23 cellular contexts compared by ENCODE assay signal in genomic region chr5:1057841-1058548, GRCh38. TPM values are rescaled to one million over a fixed set of nuclear protein-coding genes. Genes with fewer than 3 reads are reported as not detected.
DNase-seq lines count a peak whose midpoint lies in the region; ATAC-seq and TF ChIP-seq lines count a peak whose summit lies in the region.
"Had no signal": no experiment of that assay in that cellular context is flagged by ENCODE, and none has a peak within 500 bp of the region (broad histone marks: within the 10 kb centered on the region; RNA-seq: fewer than 3 reads in every experiment).

No MANE protein-coding gene starts in this region.

- H3K9me3 Mint-ChIP-seq in effector memory CD8-positive, alpha-beta T cell = no peaks in the 10 kb centered on the region
- no peaks in the 10 kb centered on the region for H3K9me3 Mint-ChIP-seq in naive thymus-derived CD4-positive, alpha-beta T cell
- no peaks in the 10 kb centered on the region for H3K9me3 Mint-ChIP-seq in Caco-2 (ENCODE audit: unreplicated experiment)
- H3K9me3 Mint-ChIP-seq: IgD-negative memory B cell had no signal

- H3K36me3 Mint-ChIP-seq in effector memory CD8-positive, alpha-beta T cell (ENCODE audit: insufficient read depth) = peaks cover 20% of the 10 kb centered on the region
- peaks cover 0 to 24% (median 4%) of the 10 kb centered on the region in 5 donors for H3K36me3 Mint-ChIP-seq in naive thymus-derived CD4-positive, alpha-beta T cell
- peaks cover 18% of the 10 kb centered on the region for H3K36me3 Mint-ChIP-seq in Caco-2 (ENCODE audit: insufficient read depth, unreplicated experiment)

- intact Hi-C loops in right cardiac atrium (cut with DNase I) (no loop called here), left cardiac atrium (cut with DNase I) (no loop called here), spleen (cut with DNase I; ENCODE audit: low total_unique reads) (no loop called here), posterior vena cava (cut with DNase I) (no loop called here), Caco-2 (cut with micrococcal nuclease; ENCODE audit: unreplicated experiment) (no loop called here), left colon (cut with DNase I, micrococcal nuclease) (no loop called here)
- intact Hi-C loops in naive thymus-derived CD4-positive, alpha-beta T cell (cut with micrococcal nuclease) = loop anchor here in 1 of 2 donors (10.0 kb wide), 1 partner anchor 47 kb away; no protein-coding TSS in a partner anchor

- CTCF ChIA-PET in naive thymus-derived CD4-positive, alpha-beta T cell (lab: Charles Lee) = no interaction called here
- CTCF ChIA-PET in Caco-2 (lab: Charles Lee) = no interaction called here

- WGBS in right cardiac atrium = 85% methylated on average over 36 of the region's 37 CpGs
- 77 to 88% (median 83%) methylated on average over 21 to 37 of the region's 37 CpGs for WGBS in spleen, 5 donors

- H3K27me3 ChIP-seq in right cardiac atrium (ENCODE audit: control insufficient read depth, insufficient read depth) (no peaks in the 10 kb centered on the region), spleen (replicated peaks in 1 of 7) (no peaks in the 10 kb centered on the region), Caco-2 (replicated peaks; ENCODE audit: control insufficient read depth, insufficient read depth, low read length) (no peaks in the 10 kb centered on the region)
- H3K27me3 ChIP-seq in naive thymus-derived CD4-positive, alpha-beta T cell (ENCODE audit: control insufficient read depth in 2 of 2, insufficient read depth in 2 of 2, low read length in 2 of 2) = no peaks in the 10 kb centered on the region
- H3K27me3 ChIP-seq: BE2C, Peyer's patch, SJSA1 had no signal

- no peak overlapping the region for H3K27ac Mint-ChIP-seq in effector memory CD8-positive, alpha-beta T cell
- H3K27ac Mint-ChIP-seq in naive thymus-derived CD4-positive, alpha-beta T cell = no peak overlapping the region
- H3K27ac Mint-ChIP-seq in Caco-2 (ENCODE audit: unreplicated experiment) = no peak overlapping the region
- H3K27ac Mint-ChIP-seq: IgD-negative memory B cell had no signal

- H3K36me3 ChIP-seq in naive thymus-derived CD4-positive, alpha-beta T cell (ENCODE audit: control insufficient read depth in 2 of 3, insufficient read depth in 3 of 3, low read length in 3 of 3) = peaks cover 0 to 93% (median 0%) of the 10 kb centered on the region in 3 experiments
- H3K36me3 ChIP-seq in spleen = peaks cover 0 to 97% (median 82%) of the 10 kb centered on the region in 6 donors
- 0 out of 2 replicates have a peak, but pooled peaks cover 1% of the 10 kb centered on the region for H3K36me3 ChIP-seq in Caco-2 (ENCODE audit: control insufficient read depth, insufficient read depth, low read length)
- H3K36me3 ChIP-seq: BE2C had no signal

- ATAC-seq in right cardiac atrium (no peak), left cardiac atrium (no peak), left colon (no peak)
- ATAC-seq in effector memory CD8-positive, alpha-beta T cell (replicated peaks) = peak; percentile 57
- ATAC-seq in naive thymus-derived CD4-positive, alpha-beta T cell = peak; percentile 28

- H3K4me1 Mint-ChIP-seq in effector memory CD8-positive, alpha-beta T cell (ENCODE audit: low read depth in 2 of 2) = no peaks in the 10 kb centered on the region
- no peaks in the 10 kb centered on the region for H3K4me1 Mint-ChIP-seq in naive thymus-derived CD4-positive, alpha-beta T cell
- no peaks in the 10 kb centered on the region for H3K4me1 Mint-ChIP-seq in Caco-2 (ENCODE audit: low read depth, unreplicated experiment)
- H3K4me1 Mint-ChIP-seq: IgD-negative memory B cell had no signal

- no peaks in the 10 kb centered on the region for H3K27me3 Mint-ChIP-seq in effector memory CD8-positive, alpha-beta T cell
- no peaks in the 10 kb centered on the region for H3K27me3 Mint-ChIP-seq in naive thymus-derived CD4-positive, alpha-beta T cell
- H3K27me3 Mint-ChIP-seq in Caco-2 (ENCODE audit: insufficient read depth, unreplicated experiment) = no peaks in the 10 kb centered on the region
- H3K27me3 Mint-ChIP-seq: IgD-negative memory B cell had no signal

- H3K4me3 Mint-ChIP-seq in effector memory CD8-positive, alpha-beta T cell = no peak overlapping the region
- no peak overlapping the region for H3K4me3 Mint-ChIP-seq in naive thymus-derived CD4-positive, alpha-beta T cell
- no peak overlapping the region for H3K4me3 Mint-ChIP-seq in Caco-2 (ENCODE audit: unreplicated experiment)
- H3K4me3 Mint-ChIP-seq: IgD-negative memory B cell had no signal

- H3K4me1 ChIP-seq in right cardiac atrium (ENCODE audit: control insufficient read depth, insufficient read depth, low read length) = no peaks in the 10 kb centered on the region
- H3K4me1 ChIP-seq in naive thymus-derived CD4-positive, alpha-beta T cell (ENCODE audit: control insufficient read depth in 2 of 2, insufficient read depth in 2 of 2, low read length in 2 of 2) = no peaks in the 10 kb centered on the region
- H3K4me1 ChIP-seq in spleen = no peaks in the 10 kb centered on the region
- no peaks in the 10 kb centered on the region for H3K4me1 ChIP-seq in Caco-2
- H3K4me1 ChIP-seq: BE2C, HAP-1, Peyer's patch had no signal

- TF ChIP-seq CTCF in spleen (IDR thresholded peaks at IDR 0.05 in 8 of 11, conservative IDR thresholded peaks at IDR 0.05 in 3 of 11) (no peak), Caco-2 (IDR thresholded peaks at IDR 0.05; ENCODE audit: insufficient read depth in 1 of 2, low read depth in 1 of 2, low read length in 1 of 2, severe bottlenecking in 1 of 2, unreplicated experiment in 1 of 2) (no peak)

- TF ChIP-seq POLR2A in spleen (IDR thresholded peaks at IDR 0.05) = no peak

- POLR2A ChIA-PET in naive thymus-derived CD4-positive, alpha-beta T cell (lab: Charles Lee) = no interaction called here
- POLR2A ChIA-PET in Caco-2 (lab: Charles Lee) = no interaction called here

- no peaks in the 10 kb centered on the region for H3K9me3 ChIP-seq in right cardiac atrium (ENCODE audit: control insufficient read depth, low read length)
- H3K9me3 ChIP-seq in naive thymus-derived CD4-positive, alpha-beta T cell (ENCODE audit: control insufficient read depth in 2 of 3, low read length in 3 of 3) = no peaks in the 10 kb centered on the region
- no peaks in the 10 kb centered on the region for H3K9me3 ChIP-seq in spleen
- no peaks in the 10 kb centered on the region for H3K9me3 ChIP-seq in Caco-2
- H3K9me3 ChIP-seq: BE2C, HAP-1, Peyer's patch had no signal

- H3K4me3 ChIP-seq in right cardiac atrium (ENCODE audit: low read length) (no peak overlapping the region), spleen (no peak overlapping the region), Caco-2 (ENCODE audit: low read depth, low read length) (no peak overlapping the region)
- H3K4me3 ChIP-seq in naive thymus-derived CD4-positive, alpha-beta T cell (ENCODE audit: low read length) = no peak overlapping the region
- H3K4me3 ChIP-seq: HAP-1, Peyer's patch, SJSA1 had no signal

- H3K27ac ChIP-seq in right cardiac atrium (ENCODE audit: low read length) (no peak overlapping the region), spleen (no peak overlapping the region)
- no peak overlapping the region for H3K27ac ChIP-seq in naive thymus-derived CD4-positive, alpha-beta T cell (ENCODE audit: low read depth, low read length)
- H3K27ac ChIP-seq: Peyer's patch, SJSA1 had no signal

- BruUV-seq in Caco-2 (replicated peaks; lab: Mats Ljungman, UMichigan) = no TSS peak

- DNase-seq in right cardiac atrium = peak; percentile 9 to 56 (median 49)
- no peak for DNase-seq in left cardiac atrium
- DNase-seq in effector memory CD8-positive, alpha-beta T cell = no peak
- no peak for DNase-seq in naive thymus-derived CD4-positive, alpha-beta T cell
- no peak for DNase-seq in spleen
- DNase-seq in posterior vena cava (ENCODE audit: low spot score) = no peak
- no peak for DNase-seq in Caco-2
- no peak for DNase-seq in left colon
- DNase-seq: BE2C; DMS 273 treated with DMSO at 0.1 percent for 48 hours; DMS79 treated with DMSO at 0.1 percent for 48 hours; Kasumi-1; NCI-H1694; NCI-H2081; NCI-H2171; NCI-H345; NCI-H524; NCI-H774; NK-92 treated with Interleukin-12 subunit alpha and Interleukin-12 subunit beta, amount 100 ng/mL, for 24 hours; Peyer's patch had no signal

RNA-seq across cellular contexts. Expression of gene NKD2, which starts 49.4 kb away (rescaled TPM):
- 1 to 10 TPM; 1.9 to 8.6 (median 3.1) TPM for total RNA-seq in right cardiac atrium
- polyA plus RNA-seq in right cardiac atrium = 2.6 TPM
- 10 to 100 TPM in 1 of 2 donors, 1 to 10 TPM in 1; 4.4 to 10.4 TPM for total RNA-seq in left cardiac atrium
- total RNA-seq in naive thymus-derived CD4-positive, alpha-beta T cell = 1 to 10 TPM in 1 of 5 experiments, not detected in 4; 4.8 TPM
- polyA plus RNA-seq in naive thymus-derived CD4-positive, alpha-beta T cell = not detected
- total RNA-seq in spleen = 10 to 100 TPM in 6 of 7 donors, 1 to 10 TPM in 1; 1.4 to 52.3 (median 17.9) TPM
- 10 to 100 TPM in 1 of 3 donors, 1 to 10 TPM in 2; 5.9 to 16.4 (median 7.0) TPM for polyA plus RNA-seq in spleen
- 1 to 10 TPM; 2.7 to 5.0 TPM for total RNA-seq in posterior vena cava
- 13.6 and 17.7 TPM in 2 replicates for total RNA-seq in Caco-2 (2022)
- total RNA-seq in left colon = 1 to 10 TPM; 1.6 TPM
- polyA plus RNA-seq: IgD-negative memory B cell had no signal

RNA-seq across cellular contexts. Expression of gene SLC12A7, which starts 53.9 kb away (rescaled TPM):
- 10 to 100 TPM; 57.2 to 80.5 (median 65.6) TPM for total RNA-seq in right cardiac atrium
- polyA plus RNA-seq in right cardiac atrium = 28.5 TPM
- total RNA-seq in left cardiac atrium = 10 to 100 TPM; 53.7 to 54.1 TPM
- total RNA-seq in naive thymus-derived CD4-positive, alpha-beta T cell = 100 to 1,000 TPM in 1 of 5 experiments, 10 to 100 TPM in 4; 45.3 to 101 (median 64.5) TPM
- polyA plus RNA-seq in naive thymus-derived CD4-positive, alpha-beta T cell = 10 to 100 TPM in 1 of 2 donors, 1 to 10 TPM in 1; 6.4 to 30.5 TPM
- total RNA-seq in spleen = 100 to 1,000 TPM in 2 of 7 donors, 10 to 100 TPM in 5; 40.4 to 120 (median 78.6) TPM
- 10 to 100 TPM in 2 of 3 donors, 1 to 10 TPM in 1; 8.6 to 27.0 (median 15.4) TPM for polyA plus RNA-seq in spleen
- 10 to 100 TPM; 23.8 to 34.6 TPM for total RNA-seq in posterior vena cava
- total RNA-seq in Caco-2 (2022) = 41.7 and 42.0 TPM in 2 replicates
- total RNA-seq in left colon = 10 to 100 TPM; 70.4 to 88.3 TPM

Comparison
In these comparisons a context has a peak if more than half of its experiments do, and no peak if none do; other contexts are left out.
1. DNase-seq: peak in right cardiac atrium (3 of 3); none in left cardiac atrium (single experiment), effector memory CD8-positive, alpha-beta T cell (0 of 3), naive thymus-derived CD4-positive, alpha-beta T cell (0 of 9), spleen (single experiment), posterior vena cava (single experiment), Caco-2 (0 of 2) and left colon (0 of 2).
2. ATAC-seq: peak in effector memory CD8-positive, alpha-beta T cell (single experiment) and naive thymus-derived CD4-positive, alpha-beta T cell (single experiment); none in right cardiac atrium (0 of 2), left cardiac atrium (0 of 2) and left colon (single experiment).